In the genomic region with DNA sequence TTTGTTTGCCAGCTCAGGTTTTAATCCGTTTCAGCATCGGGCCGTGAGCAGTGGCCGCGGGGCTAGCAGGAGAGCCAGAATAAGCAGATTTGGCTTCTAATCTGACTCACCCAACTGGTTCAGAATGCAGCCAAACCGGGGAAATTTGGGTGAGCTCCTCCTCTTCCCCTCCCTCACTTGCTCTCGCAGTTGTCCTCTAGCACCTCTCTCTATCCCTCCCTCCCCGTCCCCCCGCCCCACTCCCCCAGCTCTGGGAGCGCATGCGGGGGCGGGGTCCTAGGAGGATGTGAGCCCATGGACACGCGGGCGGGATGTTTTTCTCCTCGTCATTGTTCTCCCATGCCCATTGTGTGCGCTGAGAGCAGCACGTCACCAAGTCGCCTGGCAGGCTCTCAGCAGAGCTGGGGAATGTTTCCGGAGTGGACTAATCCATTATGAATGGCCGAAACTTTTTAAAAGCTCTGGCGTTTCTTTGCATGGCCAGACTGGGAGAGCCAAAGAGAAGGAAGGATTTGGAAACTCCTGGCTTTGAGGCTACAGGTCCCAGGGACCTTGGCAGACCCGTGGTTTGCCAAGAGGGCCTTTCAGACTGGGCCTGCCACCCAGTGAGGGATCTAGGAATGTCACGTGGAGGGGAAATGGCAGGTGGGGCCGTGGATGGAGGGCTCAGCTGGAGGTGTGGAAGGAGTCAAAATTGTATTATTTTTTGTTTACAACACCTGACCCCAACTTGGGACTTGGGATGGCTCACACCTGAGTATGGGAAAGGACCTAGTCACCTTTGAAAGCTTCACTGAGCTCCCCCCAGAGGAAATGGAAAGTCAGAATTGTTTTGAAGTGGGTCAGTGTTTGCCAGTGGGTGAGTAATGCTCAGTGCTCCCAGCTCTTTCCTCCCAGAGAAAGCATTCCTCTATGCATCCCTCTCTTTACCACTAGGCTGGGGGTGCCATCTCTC, we compare ENCODE assay signal across 8 cellular contexts. TPM values are rescaled to one million over a fixed set of nuclear protein-coding genes. Genes with fewer than 3 reads are reported as not detected.
DNase-seq lines count a peak whose midpoint lies in the region; ATAC-seq, FAIRE-seq and TF ChIP-seq lines count a peak whose summit lies in the region.

No MANE protein-coding gene starts in this region.

- H3K27ac ChIP-seq in astrocyte (ENCODE audit: low read depth, low read length) = peak overlapping the region; percentile 74

- no peak for FAIRE-seq in astrocyte (lab: Jason Lieb, UNC)

- H3K27ac Mint-ChIP-seq in astrocyte (ENCODE audit: unreplicated experiment) = peak overlapping the region; percentile 83
- H3K27ac Mint-ChIP-seq in progenitor cell of endocrine pancreas = peak overlapping the region; percentile 91

- H3K36me3 Mint-ChIP-seq in astrocyte (ENCODE audit: low read depth, unreplicated experiment) = no peaks in the 10 kb centered on the region
- no peaks in the 10 kb centered on the region for H3K36me3 Mint-ChIP-seq in progenitor cell of endocrine pancreas (ENCODE audit: insufficient read depth)

- H3K79me2 ChIP-seq in astrocyte (ENCODE audit: insufficient read depth, low read length) = no peaks in the 10 kb centered on the region

- peak overlapping the region; percentile 73 for H3K9ac ChIP-seq in astrocyte (ENCODE audit: low read length)

- H3K4me3 Mint-ChIP-seq in astrocyte (ENCODE audit: unreplicated experiment) (peak overlapping the region; percentile 60), progenitor cell of endocrine pancreas (ENCODE audit: low read depth) (peak overlapping the region; percentile 69)

- no peak for ATAC-seq in GM21529 (IDR thresholded peaks at IDR 0.05; ENCODE audit: unreplicated experiment)

- peak overlapping the region; percentile 50 for H3K4me3 ChIP-seq in astrocyte (ENCODE audit: insufficient read depth, low read depth, low read length)

- peaks cover 50% of the 10 kb centered on the region for H3K27me3 Mint-ChIP-seq in astrocyte (ENCODE audit: low read depth, unreplicated experiment)
- H3K27me3 Mint-ChIP-seq in progenitor cell of endocrine pancreas = peaks cover 47% of the 10 kb centered on the region

- no peak for TF ChIP-seq CTCF in astrocyte (IDR thresholded peaks at IDR 0.05; ENCODE audit: insufficient read depth, low read depth, low read length)
- no peak for TF ChIP-seq CTCF in progenitor cell of endocrine pancreas (IDR thresholded peaks at IDR 0.05; ENCODE audit: unreplicated experiment)

- H3K4me1 Mint-ChIP-seq in astrocyte (ENCODE audit: low read depth, unreplicated experiment) (no peaks in the 10 kb centered on the region), progenitor cell of endocrine pancreas (ENCODE audit: low read depth) (peaks cover 5% of the 10 kb centered on the region)

- H2AFZ ChIP-seq in astrocyte (ENCODE audit: low read depth, low read length) = peak overlapping the region; percentile 76

- peaks cover 13% of the 10 kb centered on the region for H3K4me1 ChIP-seq in astrocyte (ENCODE audit: insufficient read depth, low read length)

- peaks cover 2% of the 10 kb centered on the region for H3K27me3 ChIP-seq in astrocyte (ENCODE audit: insufficient read depth, low read length)

- H3K9me3 Mint-ChIP-seq in astrocyte (ENCODE audit: unreplicated experiment) (no peaks in the 10 kb centered on the region), progenitor cell of endocrine pancreas (ENCODE audit: low read depth) (peaks cover 7% of the 10 kb centered on the region)

- DNase-seq in activated CD4-positive, CD25-positive, alpha-beta regulatory T cell treated with anti-CD3 and anti-CD28 coated beads, Interleukin-2, amount 50 U/mL, for 72 hours = peak; percentile 25
- DNase-seq in activated CD4-positive, CD25-positive, alpha-beta regulatory T cell (lab: John Stamatoyannopoulos, UW) = no peak
- peak; percentile 91 for DNase-seq in NCI-H2227 (lab: John Stamatoyannopoulos, UW; ENCODE audit: unreplicated experiment)
- DNase-seq in astrocyte (ENCODE audit: low read depth) = peak; percentile 88
- peak; percentile 60 for DNase-seq in hepatic stellate cell (ENCODE audit: low spot score)
- peak; percentile 47 for DNase-seq in progenitor cell of endocrine pancreas (ENCODE audit: low spot score, unreplicated experiment)
- no peak for DNase-seq in NOMO-1 treated with dmso at 0.1 percent for 144 hours (lab: John Stamatoyannopoulos, UW; ENCODE audit: unreplicated experiment)

- no peaks in the 10 kb centered on the region for H4K20me1 ChIP-seq in astrocyte (ENCODE audit: insufficient read depth, low read length)

- H3K9me3 ChIP-seq in astrocyte (ENCODE audit: insufficient read depth, low read depth, low read length) = peaks cover 3% of the 10 kb centered on the region

- peak overlapping the region; percentile 86 for H3K4me2 ChIP-seq in astrocyte (ENCODE audit: low read length)

- no peaks in the 10 kb centered on the region for H3K36me3 ChIP-seq in astrocyte (ENCODE audit: insufficient read depth, low read length)

RNA-seq across cellular contexts. Expression of a gene that starts 39.2 kb away (rescaled TPM):
- total RNA-seq in astrocyte (15.7 and 17.8 TPM in 2 replicates), progenitor cell of endocrine pancreas (23.9 and 24.5 TPM in 2 replicates)

Comparison
In these comparisons a context has a peak if more than half of its experiments do, and no peak if none do; other contexts are left out.
1. DNase-seq: peak in activated CD4-positive, CD25-positive, alpha-beta regulatory T cell treated with anti-CD3 and anti-CD28 coated beads, Interleukin-2, amount 50 U/mL, for 72 hours (single experiment), NCI-H2227 (single experiment), astrocyte (single experiment), hepatic stellate cell (single experiment) and progenitor cell of endocrine pancreas (single experiment); none in activated CD4-positive, CD25-positive, alpha-beta regulatory T cell (0 of 4) and NOMO-1 treated with dmso at 0.1 percent for 144 hours (single experiment).